Comparison of ENCODE assay signal across 1 cellular context in genomic region chrX:23902419-23902818, GRCh38.
A peak's percentile ranks its signal among the peaks of the same experiment; 100 is the strongest.
TF ChIP-seq lines count a peak whose summit lies in the region.

No MANE protein-coding gene starts in this region.

TF ChIP-seq in HepG2, 621 proteins besides CTCF, POLR2A, EP300 and RAD21 (continued from another document):
- TF ChIP-seq HNF4G (IDR thresholded peaks at IDR 0.05; ENCODE audit: borderline replicate concordance, low read depth, low read length), result no peak
- no peak for TF ChIP-seq HNF4G (CRISPR knock-in tag; IDR thresholded peaks at IDR 0.05; ENCODE audit: borderline replicate concordance, low read depth)
- TF ChIP-seq ZNF282 (IDR thresholded peaks at IDR 0.05; ENCODE audit: partially characterized antibody), result no peak
- TF ChIP-seq STAG1 (CRISPR knock-in tag; IDR thresholded peaks at IDR 0.05), result peak; percentile 85
- TF ChIP-seq SOX13 (IDR thresholded peaks at IDR 0.05), result no peak
- no peak for TF ChIP-seq SOX13 (CRISPR knock-in tag; conservative IDR thresholded peaks at IDR 0.05 in 1 of 2, IDR thresholded peaks at IDR 0.05 in 1 of 2)
- TF ChIP-seq LCORL (IDR thresholded peaks at IDR 0.05), result no peak
- no peak for TF ChIP-seq LCORL (CRISPR knock-in tag; IDR thresholded peaks at IDR 0.05)
- TF ChIP-seq ZNF558 (CRISPR knock-in tag; IDR thresholded peaks at IDR 0.05; ENCODE audit: borderline replicate concordance), result no peak
- TF ChIP-seq CAMTA2 (CRISPR knock-in tag; IDR thresholded peaks at IDR 0.05; ENCODE audit: borderline replicate concordance), result no peak
- TF ChIP-seq SATB2 (CRISPR knock-in tag; IDR thresholded peaks at IDR 0.05), result no peak
- TF ChIP-seq, protein P1, sequence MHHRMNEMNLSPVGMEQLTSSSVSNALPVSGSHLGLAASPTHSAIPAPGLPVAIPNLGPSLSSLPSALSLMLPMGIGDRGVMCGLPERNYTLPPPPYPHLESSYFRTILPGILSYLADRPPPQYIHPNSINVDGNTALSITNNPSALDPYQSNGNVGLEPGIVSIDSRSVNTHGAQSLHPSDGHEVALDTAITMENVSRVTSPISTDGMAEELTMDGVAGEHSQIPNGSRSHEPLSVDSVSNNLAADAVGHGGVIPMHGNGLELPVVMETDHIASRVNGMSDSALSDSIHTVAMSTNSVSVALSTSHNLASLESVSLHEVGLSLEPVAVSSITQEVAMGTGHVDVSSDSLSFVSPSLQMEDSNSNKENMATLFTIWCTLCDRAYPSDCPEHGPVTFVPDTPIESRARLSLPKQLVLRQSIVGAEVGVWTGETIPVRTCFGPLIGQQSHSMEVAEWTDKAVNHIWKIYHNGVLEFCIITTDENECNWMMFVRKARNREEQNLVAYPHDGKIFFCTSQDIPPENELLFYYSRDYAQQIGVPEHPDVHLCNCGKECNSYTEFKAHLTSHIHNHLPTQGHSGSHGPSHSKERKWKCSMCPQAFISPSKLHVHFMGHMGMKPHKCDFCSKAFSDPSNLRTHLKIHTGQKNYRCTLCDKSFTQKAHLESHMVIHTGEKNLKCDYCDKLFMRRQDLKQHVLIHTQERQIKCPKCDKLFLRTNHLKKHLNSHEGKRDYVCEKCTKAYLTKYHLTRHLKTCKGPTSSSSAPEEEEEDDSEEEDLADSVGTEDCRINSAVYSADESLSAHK (CRISPR knock-in tag; IDR thresholded peaks at IDR 0.05; ENCODE audit: borderline replicate concordance), result no peak
- TF ChIP-seq ATF7-NPFF (CRISPR knock-in tag; IDR thresholded peaks at IDR 0.05; ENCODE audit: low read depth), result no peak
- TF ChIP-seq ZNF644 (CRISPR knock-in tag; IDR thresholded peaks at IDR 0.05; ENCODE audit: low read depth), result no peak
TF ChIP-seq in HepG2: peak in this region for 3.
